ENCODE assay signal across 9 cellular contexts in the genomic region with DNA sequence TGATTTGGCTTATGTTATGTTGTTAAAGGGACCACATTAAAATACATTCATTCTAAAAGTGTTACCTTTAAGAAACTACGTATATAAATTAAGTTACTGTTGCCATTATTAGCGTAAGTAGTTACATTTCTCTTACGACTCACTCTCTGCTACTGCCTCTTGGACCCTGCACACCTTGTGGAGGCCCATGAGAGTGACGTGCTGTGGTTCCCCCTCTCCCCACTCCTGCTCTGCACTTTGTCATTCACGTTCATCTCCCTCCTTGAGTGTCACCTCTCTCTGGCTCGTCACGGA. TPM values are rescaled to one million over a fixed set of nuclear protein-coding genes. Genes with fewer than 3 reads are reported as not detected.
DNase-seq lines count a peak whose midpoint lies in the region; ATAC-seq and TF ChIP-seq lines count a peak whose summit lies in the region.
"Had no signal": no experiment of that assay in that cellular context is flagged by ENCODE, and none has a peak within 500 bp of the region (broad histone marks: within the 10 kb centered on the region; RNA-seq: fewer than 3 reads in every experiment).

No MANE protein-coding gene starts in this region.

- H3K36me3 ChIP-seq in BE2C = no peaks in the 10 kb centered on the region

- H3K4me3 ChIP-seq in BE2C (ENCODE audit: low read depth, low read length) = peak overlapping the region; percentile 64

- H3K9me3 Mint-ChIP-seq in naive thymus-derived CD8-positive, alpha-beta T cell = no peaks in the 10 kb centered on the region

- no peaks in the 10 kb centered on the region for H3K27me3 ChIP-seq in BE2C

- H3K36me3 Mint-ChIP-seq in naive thymus-derived CD8-positive, alpha-beta T cell = no peaks in the 10 kb centered on the region

- peak overlapping the region; percentile 93 for H3K27ac ChIP-seq in caudate nucleus (ENCODE audit: low read depth, low read length)
- H3K27ac ChIP-seq: epithelial cell of prostate had no signal

- POLR2A ChIA-PET in naive thymus-derived CD8-positive, alpha-beta T cell (lab: Charles Lee) = no interaction called here

- peak overlapping the region in 1 of 10 donors; percentile 38 for H3K27ac Mint-ChIP-seq in naive thymus-derived CD8-positive, alpha-beta T cell

- H3K4me1 Mint-ChIP-seq in naive thymus-derived CD8-positive, alpha-beta T cell = peaks cover 6 to 18% (median 17%) of the 10 kb centered on the region in 4 donors

- H3K27me3 Mint-ChIP-seq in naive thymus-derived CD8-positive, alpha-beta T cell = peaks cover 5 to 19% (median 17%) of the 10 kb centered on the region in 5 donors

- no peaks in the 10 kb centered on the region for H3K4me1 ChIP-seq in BE2C

- H3K4me3 Mint-ChIP-seq in naive thymus-derived CD8-positive, alpha-beta T cell = peak overlapping the region; percentile 69 to 88 (median 80)

- ATAC-seq in HG02870 (IDR thresholded peaks at IDR 0.05; ENCODE audit: unreplicated experiment) (peak; percentile 13), HG02973 (IDR thresholded peaks at IDR 0.05; ENCODE audit: unreplicated experiment) (no peak)
- no peak for ATAC-seq in naive thymus-derived CD8-positive, alpha-beta T cell

- TF ChIP-seq CTCF in BE2C (IDR thresholded peaks at IDR 0.05; ENCODE audit: low read depth, low read length) = no peak

- no peak for DNase-seq in BE2C
- no peak for DNase-seq in caudate nucleus (lab: John Stamatoyannopoulos, UW)
- peak in 1 of 10 donors; percentile 24 for DNase-seq in naive thymus-derived CD8-positive, alpha-beta T cell
- DNase-seq in NCI-H1105 (lab: John Stamatoyannopoulos, UW) = no peak
- no peak for DNase-seq in DMS153 treated with DMSO at 0.1 percent for 48 hours (lab: John Stamatoyannopoulos, UW; ENCODE audit: unreplicated experiment)
- DNase-seq in midbrain (lab: John Stamatoyannopoulos, UW) = no peak

- no peaks in the 10 kb centered on the region for H3K9me3 ChIP-seq in BE2C

RNA-seq across cellular contexts. Expression of gene MERTK, which starts 0.8 kb away (rescaled TPM):
- polyA plus RNA-seq in BE2C (2012; ENCODE audit: insufficient read depth, insufficient read length, low read depth) = 0.73 TPM
- under 1 TPM; 0.55 to 0.69 TPM for total RNA-seq in naive thymus-derived CD8-positive, alpha-beta T cell
- polyA plus RNA-seq in naive thymus-derived CD8-positive, alpha-beta T cell = not detected

RNA-seq across cellular contexts. Expression of gene ANAPC1, which starts 13.6 kb away (rescaled TPM):
- 27.8 TPM for polyA plus RNA-seq in BE2C (2012; ENCODE audit: insufficient read depth, insufficient read length, low read depth)
- 10 to 100 TPM; 67.0 to 69.5 TPM for total RNA-seq in naive thymus-derived CD8-positive, alpha-beta T cell
- polyA plus RNA-seq in naive thymus-derived CD8-positive, alpha-beta T cell = 10 to 100 TPM; 29.9 to 32.4 (median 30.8) TPM
